In genomic region chr17:78014651-78015050, GRCh38 we compare ENCODE assay signal across 21 cellular contexts. TPM values are rescaled to one million over a fixed set of nuclear protein-coding genes. Genes with fewer than 3 reads are reported as not detected.
DNase-seq lines count a peak whose midpoint lies in the region; ATAC-seq and TF ChIP-seq lines count a peak whose summit lies in the region.
"Had no signal": no experiment of that assay in that cellular context is flagged by ENCODE, and none has a peak within 500 bp of the region (broad histone marks: within the 10 kb centered on the region; RNA-seq: fewer than 3 reads in every experiment).

No MANE protein-coding gene starts in this region.

- intact Hi-C loops in Right ventricle myocardium superior (cut with DNase I): loop anchor here (5.0 to 10.0 kb wide), 3 partner anchors 100 to 472 kb away; no protein-coding TSS in a partner anchor

- TF ChIP-seq CTCF in glutamatergic neuron (IDR thresholded peaks at IDR 0.05; ENCODE audit: partially characterized antibody, unreplicated experiment) (no peak), osteoblast (IDR thresholded peaks at IDR 0.05; ENCODE audit: extremely low read depth, low read depth, low read length) (no peak)

- peaks cover 6% of the 10 kb centered on the region for H3K27me3 Mint-ChIP-seq in glutamatergic neuron (ENCODE audit: unreplicated experiment)
- H3K27me3 Mint-ChIP-seq: T-cell had no signal

- no peak overlapping the region for H2AFZ ChIP-seq in osteoblast (ENCODE audit: low read length)

- no peak overlapping the region for H3K4me2 ChIP-seq in osteoblast (ENCODE audit: insufficient read depth, low read length)

- no peaks in the 10 kb centered on the region for H3K36me3 ChIP-seq in osteoblast (ENCODE audit: insufficient read depth, low read length)

- H3K79me2 ChIP-seq in osteoblast (ENCODE audit: insufficient read depth, low read length): no peaks in the 10 kb centered on the region

- peak; percentile 14 for DNase-seq in NCI-H146 (lab: John Stamatoyannopoulos, UW)
- DNase-seq in NCI-H146 treated with DMSO at 0.1 percent for 48 hours (lab: John Stamatoyannopoulos, UW; ENCODE audit: unreplicated experiment): no peak
- peak; percentile 54 for DNase-seq in COR-L47 (lab: John Stamatoyannopoulos, UW)
- peak; percentile 71 for DNase-seq in NCI-H2171 treated with DMSO at 0.1 percent for 48 hours (lab: John Stamatoyannopoulos, UW)
- DNase-seq in glutamatergic neuron: peak; percentile 54
- DNase-seq in osteoblast (ENCODE audit: insufficient read length, low spot score, missing footprints): no peak
- DNase-seq in Right ventricle myocardium superior: no peak
- no peak for DNase-seq in midbrain (lab: John Stamatoyannopoulos, UW)
- DNase-seq: 8988T; DND-41; GOT3; HCEC 1CT; NCI-H1092; NCI-H1436; NCI-H2227 treated with DMSO at 0.1 percent for 48 hours; NCI-H510A; NK-92 treated with Interleukin-12 subunit alpha and Interleukin-12 subunit beta, amount 100 ng/mL, for 24 hours; SIG-M5; T-cell had no signal

- H3K4me1 Mint-ChIP-seq in glutamatergic neuron (ENCODE audit: low read depth, unreplicated experiment): peaks cover 32% of the 10 kb centered on the region

- peak overlapping the region; percentile 30 for H3K4me3 Mint-ChIP-seq in glutamatergic neuron (ENCODE audit: unreplicated experiment)
- H3K4me3 Mint-ChIP-seq: T-cell had no signal

- ATAC-seq in Right ventricle myocardium superior (ENCODE audit: poor library complexity): no peak

- H3K36me3 Mint-ChIP-seq in glutamatergic neuron (ENCODE audit: unreplicated experiment): no peaks in the 10 kb centered on the region

- H3K27ac ChIP-seq in osteoblast (ENCODE audit: low read depth, low read length): no peak overlapping the region
- H3K27ac ChIP-seq: C4-2B, RWPE1 had no signal

- H3K27me3 ChIP-seq in osteoblast (ENCODE audit: insufficient read depth, low read length): no peaks in the 10 kb centered on the region

- peaks cover 4% of the 10 kb centered on the region for H4K20me1 ChIP-seq in osteoblast (ENCODE audit: insufficient read depth, low read length)

- peak overlapping the region; percentile 96 for H3K27ac Mint-ChIP-seq in glutamatergic neuron (ENCODE audit: unreplicated experiment)

- H3K9me3 ChIP-seq in osteoblast (ENCODE audit: low read depth, low read length): no peaks in the 10 kb centered on the region

- no peaks in the 10 kb centered on the region for H3K4me1 ChIP-seq in osteoblast (ENCODE audit: insufficient read depth, low read length)

- no peak overlapping the region for H3K4me3 ChIP-seq in osteoblast (ENCODE audit: insufficient read depth, low read length)

- H3K9me3 Mint-ChIP-seq in glutamatergic neuron (ENCODE audit: unreplicated experiment): no peaks in the 10 kb centered on the region
- H3K9me3 Mint-ChIP-seq: T-cell had no signal

RNA-seq across cellular contexts. Expression of gene TNRC6C, which starts 56.1 kb away (rescaled TPM):
- total RNA-seq in glutamatergic neuron (ENCODE audit: unreplicated experiment): 64.7 TPM
- total RNA-seq in osteoblast: 6.2 and 6.5 TPM in 2 replicates
- 17.8 TPM for total RNA-seq in Right ventricle myocardium superior

Comparison
In these comparisons a context has a peak if more than half of its experiments do, and no peak if none do; other contexts are left out.
1. DNase-seq: peak in NCI-H146 (single experiment), COR-L47 (single experiment), NCI-H2171 treated with DMSO at 0.1 percent for 48 hours (single experiment) and glutamatergic neuron (single experiment); none in NCI-H146 treated with DMSO at 0.1 percent for 48 hours (single experiment), osteoblast (single experiment), Right ventricle myocardium superior (single experiment) and midbrain (single experiment).